In genomic region chr14:56055521-56055920, GRCh38 we compare ENCODE assay signal across 14 cellular contexts.
A peak's percentile ranks its signal among the peaks of the same experiment; 100 is the strongest.
DNase-seq lines count a peak whose midpoint lies in the region; TF ChIP-seq lines count a peak whose summit lies in the region.
"Had no signal": no experiment of that assay in that cellular context is flagged by ENCODE, and none has a peak within 500 bp of the region (broad histone marks: within the 10 kb centered on the region; RNA-seq: fewer than 3 reads in every experiment).

No MANE protein-coding gene starts in this region.

- intact Hi-C loops in left ventricle myocardium inferior (cut with micrococcal nuclease) = no loop called here
- intact Hi-C loops in OCI-LY7 (cut with micrococcal nuclease; ENCODE audit: unreplicated experiment) = no loop called here

- peak overlapping the region; percentile 78 for H3K27ac ChIP-seq in cingulate gyrus (ENCODE audit: low read depth, low read length)
- H3K27ac ChIP-seq in left ventricle myocardium inferior (replicated peaks) = no peak overlapping the region
- no peak overlapping the region for H3K27ac ChIP-seq in GM23248
- no peak overlapping the region for H3K27ac ChIP-seq in OCI-LY7 (ENCODE audit: low read depth, low read length, poor library complexity, severe bottlenecking)
- H3K27ac ChIP-seq: Peyer's patch had no signal

- DNase-seq in NCI-H526 (lab: John Stamatoyannopoulos, UW) (peak; percentile 31 to 68), neural crest cell (ENCODE audit: low read depth, low spot score) (no peak), superior temporal gyrus (ENCODE audit: extremely low spot score) (peak; percentile 84), left ventricle myocardium inferior (no peak), GM23248 (no peak), OCI-LY7 (ENCODE audit: low spot score) (no peak)
- DNase-seq: CD8-positive, alpha-beta memory T cell; GOT3; NCI-H1105 treated with DMSO at 0.1 percent for 48 hours; NCI-H1694; NCI-H2107; NCI-H345; Peyer's patch had no signal

- H3K9me3 Mint-ChIP-seq in neural crest cell = no peaks in the 10 kb centered on the region
- H3K9me3 Mint-ChIP-seq: CD8-positive, alpha-beta memory T cell had no signal

- H3K4me2 ChIP-seq in GM23248 (ENCODE audit: unreplicated experiment) (no peak overlapping the region), OCI-LY7 (ENCODE audit: low read length) (no peak overlapping the region)

- WGBS in GM23248 (ENCODE audit: low coverage in 1 of 2, low lambda C conversion rate in 2 of 2, missing lambda C conversion rate in 2 of 2), 2 experiments = 83 to 87% methylated on average over 4 of the region's 4 CpGs

- no peak for TF ChIP-seq CTCF in neural crest cell (conservative IDR thresholded peaks at IDR 0.05)
- TF ChIP-seq CTCF in left ventricle myocardium inferior (IDR thresholded peaks at IDR 0.05; ENCODE audit: borderline replicate concordance) = no peak
- TF ChIP-seq CTCF in OCI-LY7 (conservative IDR thresholded peaks at IDR 0.05; ENCODE audit: low read length) = no peak

- H3F3A ChIP-seq in GM23248 (ENCODE audit: insufficient read depth) = no peaks in the 10 kb centered on the region

- H3K4me3 Mint-ChIP-seq in neural crest cell = no peak overlapping the region
- H3K4me3 Mint-ChIP-seq: CD8-positive, alpha-beta memory T cell had no signal

- in situ Hi-C loops in GM23248 (cut with MboI) = no loop called here

- no peaks in the 10 kb centered on the region for H3K36me3 ChIP-seq in left ventricle myocardium inferior
- H3K36me3 ChIP-seq in GM23248 (ENCODE audit: low read depth) = no peaks in the 10 kb centered on the region
- no peaks in the 10 kb centered on the region for H3K36me3 ChIP-seq in OCI-LY7 (ENCODE audit: insufficient read depth, low read length)
- H3K36me3 ChIP-seq: Peyer's patch had no signal

- H4K20me1 ChIP-seq in GM23248 (ENCODE audit: insufficient read depth) = no peaks in the 10 kb centered on the region
- no peaks in the 10 kb centered on the region for H4K20me1 ChIP-seq in OCI-LY7 (ENCODE audit: insufficient read depth, low read length)

- peaks cover 16% of the 10 kb centered on the region for H3K27me3 ChIP-seq in left ventricle myocardium inferior (ENCODE audit: low read depth)
- peaks cover 12% of the 10 kb centered on the region; the same call in 1 of the 2 replicates for H3K27me3 ChIP-seq in GM23248 (replicated peaks; ENCODE audit: insufficient read depth)
- H3K27me3 ChIP-seq: Peyer's patch had no signal

- H3K79me2 ChIP-seq in GM23248 (ENCODE audit: insufficient read depth) (no peaks in the 10 kb centered on the region), OCI-LY7 (ENCODE audit: insufficient read depth, low read depth, low read length) (no peaks in the 10 kb centered on the region)

- H3K36me3 Mint-ChIP-seq in neural crest cell (ENCODE audit: low read depth) = no peaks in the 10 kb centered on the region
- H3K36me3 Mint-ChIP-seq: CD8-positive, alpha-beta memory T cell had no signal

- H2AFZ ChIP-seq in GM23248 = no peak overlapping the region
- H2AFZ ChIP-seq in OCI-LY7 (ENCODE audit: low read length) = no peak overlapping the region

- no peak overlapping the region for H3K4me3 ChIP-seq in left ventricle myocardium inferior
- no peak overlapping the region for H3K4me3 ChIP-seq in GM23248
- no peak overlapping the region for H3K4me3 ChIP-seq in OCI-LY7 (ENCODE audit: low read depth, low read length, poor library complexity, severe bottlenecking)
- H3K4me3 ChIP-seq: Peyer's patch had no signal

- no TSS peak for BruUV-seq in OCI-LY7 (replicated peaks; lab: Mats Ljungman, UMichigan)

- H3K27ac Mint-ChIP-seq in neural crest cell (ENCODE audit: unreplicated experiment) = peak overlapping the region; percentile 54
- H3K27ac Mint-ChIP-seq: CD8-positive, alpha-beta memory T cell had no signal

- POLR2A ChIA-PET in OCI-LY7 (lab: Charles Lee) = interaction anchor here (0.7 kb wide), 1 partner anchor 238 kb away, joined by 7 read pairs; no protein-coding TSS in a partner anchor

- no peak overlapping the region for H3K9ac ChIP-seq in GM23248

- H3K4me1 ChIP-seq in left ventricle myocardium inferior (no peaks in the 10 kb centered on the region), GM23248 (ENCODE audit: insufficient read depth) (no peaks in the 10 kb centered on the region), OCI-LY7 (ENCODE audit: insufficient read depth, low read length, poor library complexity, severe bottlenecking) (no peaks in the 10 kb centered on the region)
- H3K4me1 ChIP-seq: Peyer's patch had no signal

- no peaks in the 10 kb centered on the region for H3K9me3 ChIP-seq in left ventricle myocardium inferior (replicated peaks)
- no peaks in the 10 kb centered on the region for H3K9me3 ChIP-seq in GM23248 (ENCODE audit: low read depth)
- H3K9me3 ChIP-seq in OCI-LY7 (ENCODE audit: low read length) = no peaks in the 10 kb centered on the region
- H3K9me3 ChIP-seq: Peyer's patch had no signal

- H3K27me3 Mint-ChIP-seq in neural crest cell (ENCODE audit: low read depth) = no peaks in the 10 kb centered on the region

- H3K4me1 Mint-ChIP-seq in neural crest cell = peaks cover 44% of the 10 kb centered on the region
- H3K4me1 Mint-ChIP-seq: CD8-positive, alpha-beta memory T cell had no signal

- CTCF ChIA-PET in OCI-LY7 (lab: Charles Lee; ENCODE audit: unreplicated experiment) = no interaction called here

- no peaks in the 10 kb centered on the region for H3K9me2 ChIP-seq in GM23248 (ENCODE audit: insufficient read depth)
- no peaks in the 10 kb centered on the region for H3K9me2 ChIP-seq in OCI-LY7 (ENCODE audit: insufficient read depth, low read length)

Comparison
In these comparisons a context has a peak if more than half of its experiments do, and no peak if none do; other contexts are left out.
1. DNase-seq: peak in NCI-H526 (2 of 2) and superior temporal gyrus (single experiment); none in neural crest cell (single experiment), left ventricle myocardium inferior (single experiment), GM23248 (single experiment) and OCI-LY7 (single experiment).